Comparison of ENCODE assay signal across 1 cellular context in the genomic region with DNA sequence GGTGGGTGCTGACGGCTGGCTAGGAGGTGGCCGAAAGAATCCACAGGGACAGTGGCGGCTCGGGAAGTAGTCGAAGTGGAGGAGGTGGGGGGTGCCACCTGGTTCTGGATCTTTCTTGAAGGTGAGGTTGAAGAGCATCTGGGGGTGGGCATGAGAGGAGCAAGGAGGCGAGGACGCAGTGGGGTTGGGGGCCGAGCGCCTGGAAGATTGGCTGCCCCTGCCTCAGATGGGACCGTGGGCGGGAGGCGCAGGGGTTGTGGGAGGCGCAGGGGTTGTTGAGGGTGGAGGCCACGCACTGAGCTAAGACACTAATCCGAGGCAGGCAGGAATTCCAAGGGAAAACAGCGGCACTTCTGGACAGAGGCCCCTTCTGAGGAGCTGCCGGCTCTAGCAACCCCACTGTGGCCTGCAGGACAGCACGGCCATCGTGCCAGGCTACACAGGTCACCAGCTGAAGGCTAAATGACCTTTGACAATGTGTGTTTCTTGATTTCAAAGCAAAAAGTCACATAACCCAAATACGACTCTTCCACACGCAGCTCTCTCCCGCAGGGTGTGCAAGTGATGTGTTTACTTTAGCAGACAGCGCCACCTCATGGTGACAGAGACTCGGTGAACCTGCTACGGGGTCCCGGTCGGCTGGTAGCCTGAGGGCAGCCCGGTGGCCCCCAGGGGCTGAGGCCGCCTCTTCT.
A peak's percentile ranks its signal among the peaks of the same experiment; 100 is the strongest.
TF ChIP-seq lines count a peak whose summit lies in the region.

No MANE protein-coding gene starts in this region.

TF ChIP-seq in K562, 482 proteins besides CTCF, POLR2A, EP300 and RAD21 (continued from another document):
- TF ChIP-seq, protein P1, sequence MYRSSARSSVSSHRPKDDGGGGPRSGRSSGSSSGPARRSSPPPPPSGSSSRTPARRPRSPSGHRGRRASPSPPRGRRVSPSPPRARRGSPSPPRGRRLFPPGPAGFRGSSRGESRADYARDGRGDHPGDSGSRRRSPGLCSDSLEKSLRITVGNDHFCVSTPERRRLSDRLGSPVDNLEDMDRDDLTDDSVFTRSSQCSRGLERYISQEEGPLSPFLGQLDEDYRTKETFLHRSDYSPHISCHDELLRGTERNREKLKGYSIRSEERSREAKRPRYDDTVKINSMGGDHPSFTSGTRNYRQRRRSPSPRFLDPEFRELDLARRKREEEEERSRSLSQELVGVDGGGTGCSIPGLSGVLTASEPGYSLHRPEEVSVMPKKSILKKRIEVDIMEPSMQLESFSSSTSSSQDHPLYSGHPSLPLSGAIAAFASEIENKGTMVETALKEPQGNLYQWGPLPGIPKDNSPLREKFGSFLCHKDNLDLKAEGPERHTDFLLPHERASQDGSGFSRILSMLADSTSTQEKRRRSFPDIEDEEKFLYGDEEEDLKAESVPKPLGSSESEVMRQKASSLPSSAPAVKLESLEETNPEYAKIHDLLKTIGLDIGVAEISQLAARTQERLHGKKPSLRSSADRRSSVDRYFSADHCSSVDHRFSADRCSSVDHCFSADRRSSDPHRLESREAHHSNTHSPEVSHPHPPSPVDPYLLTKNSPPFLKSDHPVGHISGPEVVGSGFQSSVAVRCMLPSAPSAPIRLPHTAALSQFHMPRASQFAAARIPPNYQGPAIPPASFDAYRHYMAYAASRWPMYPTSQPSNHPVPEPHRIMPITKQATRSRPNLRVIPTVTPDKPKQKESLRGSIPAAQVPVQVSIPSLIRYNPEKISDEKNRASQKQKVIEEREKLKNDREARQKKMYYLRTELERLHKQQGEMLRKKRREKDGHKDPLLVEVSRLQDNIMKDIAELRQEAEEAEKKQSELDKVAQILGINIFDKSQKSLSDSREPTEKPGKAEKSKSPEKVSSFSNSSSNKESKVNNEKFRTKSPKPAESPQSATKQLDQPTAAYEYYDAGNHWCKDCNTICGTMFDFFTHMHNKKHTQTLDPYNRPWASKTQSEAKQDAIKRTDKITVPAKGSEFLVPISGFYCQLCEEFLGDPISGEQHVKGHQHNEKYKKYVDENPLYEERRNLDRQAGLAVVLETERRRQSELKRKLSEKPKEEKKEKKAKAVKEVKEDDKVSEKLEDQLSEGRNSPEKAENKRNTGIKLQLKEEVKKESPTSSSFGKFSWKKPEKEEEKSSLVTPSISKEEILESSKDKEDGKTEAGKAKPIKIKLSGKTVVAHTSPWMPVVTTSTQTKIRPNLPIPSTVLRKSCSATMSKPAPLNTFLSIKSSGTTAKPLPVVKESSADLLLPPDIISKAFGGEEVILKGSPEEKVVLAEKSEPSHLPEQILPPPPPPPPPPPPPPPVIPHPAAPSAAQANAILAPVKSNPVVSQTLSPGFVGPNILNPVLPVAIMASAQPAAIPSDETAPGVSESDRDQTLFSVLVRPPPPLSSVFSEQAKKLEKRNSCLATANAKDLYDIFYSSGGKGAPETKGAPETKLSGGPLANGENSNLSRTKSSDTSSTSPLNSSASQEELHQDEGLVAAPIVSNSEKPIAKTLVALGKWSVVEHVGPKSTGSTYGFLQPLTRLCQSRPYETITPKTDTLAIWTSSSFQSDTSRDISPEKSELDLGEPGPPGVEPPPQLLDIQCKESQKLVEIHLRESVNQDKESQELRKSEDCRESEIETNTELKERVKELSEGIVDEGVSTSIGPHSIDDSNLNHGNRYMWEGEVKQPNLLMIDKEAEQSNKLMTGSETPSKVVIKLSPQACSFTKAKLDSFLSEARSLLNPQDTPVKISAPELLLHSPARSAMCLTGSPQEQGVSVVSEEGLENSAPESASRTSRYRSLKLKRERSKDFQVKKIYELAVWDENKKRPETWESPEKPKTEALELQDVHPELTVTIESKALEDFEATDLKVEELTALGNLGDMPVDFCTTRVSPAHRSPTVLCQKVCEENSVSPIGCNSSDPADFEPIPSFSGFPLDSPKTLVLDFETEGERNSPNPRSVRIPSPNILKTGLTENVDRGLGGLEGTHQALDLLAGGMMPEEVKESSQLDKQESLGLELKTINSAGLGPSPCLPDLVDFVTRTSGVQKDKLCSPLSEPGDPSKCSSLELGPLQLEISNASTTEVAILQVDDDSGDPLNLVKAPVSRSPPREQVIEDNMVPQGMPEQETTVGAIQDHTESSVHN (IDR thresholded peaks at IDR 0.05; ENCODE audit: borderline replicate concordance in 1 of 2, low read depth in 1 of 2): no peak
- TF ChIP-seq FOXJ2 (tag; IDR thresholded peaks at IDR 0.05): no peak
- TF ChIP-seq EZH2 (IDR thresholded peaks at IDR 0.05; ENCODE audit: borderline replicate concordance, low read depth, low read length): no peak
- TF ChIP-seq MEF2D (tag; conservative IDR thresholded peaks at IDR 0.05; ENCODE audit: low read depth): no peak
- no peak for TF ChIP-seq BRF1 (IDR thresholded peaks at IDR 0.05; ENCODE audit: borderline replicate concordance, extremely low read depth, insufficient read length)
- TF ChIP-seq, protein P2, sequence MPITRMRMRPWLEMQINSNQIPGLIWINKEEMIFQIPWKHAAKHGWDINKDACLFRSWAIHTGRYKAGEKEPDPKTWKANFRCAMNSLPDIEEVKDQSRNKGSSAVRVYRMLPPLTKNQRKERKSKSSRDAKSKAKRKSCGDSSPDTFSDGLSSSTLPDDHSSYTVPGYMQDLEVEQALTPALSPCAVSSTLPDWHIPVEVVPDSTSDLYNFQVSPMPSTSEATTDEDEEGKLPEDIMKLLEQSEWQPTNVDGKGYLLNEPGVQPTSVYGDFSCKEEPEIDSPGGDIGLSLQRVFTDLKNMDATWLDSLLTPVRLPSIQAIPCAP (CRISPR knock-in tag; IDR thresholded peaks at IDR 0.05; ENCODE audit: borderline replicate concordance): no peak
- TF ChIP-seq ZNF785 (CRISPR knock-in tag; IDR thresholded peaks at IDR 0.05): no peak
- TF ChIP-seq HNRNPH1 (optimal IDR thresholded peaks at IDR 0.05; ENCODE audit: low read depth, low read length): no peak
- TF ChIP-seq, protein P3, sequence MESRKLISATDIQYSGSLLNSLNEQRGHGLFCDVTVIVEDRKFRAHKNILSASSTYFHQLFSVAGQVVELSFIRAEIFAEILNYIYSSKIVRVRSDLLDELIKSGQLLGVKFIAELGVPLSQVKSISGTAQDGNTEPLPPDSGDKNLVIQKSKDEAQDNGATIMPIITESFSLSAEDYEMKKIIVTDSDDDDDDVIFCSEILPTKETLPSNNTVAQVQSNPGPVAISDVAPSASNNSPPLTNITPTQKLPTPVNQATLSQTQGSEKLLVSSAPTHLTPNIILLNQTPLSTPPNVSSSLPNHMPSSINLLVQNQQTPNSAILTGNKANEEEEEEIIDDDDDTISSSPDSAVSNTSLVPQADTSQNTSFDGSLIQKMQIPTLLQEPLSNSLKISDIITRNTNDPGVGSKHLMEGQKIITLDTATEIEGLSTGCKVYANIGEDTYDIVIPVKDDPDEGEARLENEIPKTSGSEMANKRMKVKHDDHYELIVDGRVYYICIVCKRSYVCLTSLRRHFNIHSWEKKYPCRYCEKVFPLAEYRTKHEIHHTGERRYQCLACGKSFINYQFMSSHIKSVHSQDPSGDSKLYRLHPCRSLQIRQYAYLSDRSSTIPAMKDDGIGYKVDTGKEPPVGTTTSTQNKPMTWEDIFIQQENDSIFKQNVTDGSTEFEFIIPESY (CRISPR knock-in tag; IDR thresholded peaks at IDR 0.05): peak; percentile 39; the same call in 1 of the 2 replicates
- TF ChIP-seq, protein P4, sequence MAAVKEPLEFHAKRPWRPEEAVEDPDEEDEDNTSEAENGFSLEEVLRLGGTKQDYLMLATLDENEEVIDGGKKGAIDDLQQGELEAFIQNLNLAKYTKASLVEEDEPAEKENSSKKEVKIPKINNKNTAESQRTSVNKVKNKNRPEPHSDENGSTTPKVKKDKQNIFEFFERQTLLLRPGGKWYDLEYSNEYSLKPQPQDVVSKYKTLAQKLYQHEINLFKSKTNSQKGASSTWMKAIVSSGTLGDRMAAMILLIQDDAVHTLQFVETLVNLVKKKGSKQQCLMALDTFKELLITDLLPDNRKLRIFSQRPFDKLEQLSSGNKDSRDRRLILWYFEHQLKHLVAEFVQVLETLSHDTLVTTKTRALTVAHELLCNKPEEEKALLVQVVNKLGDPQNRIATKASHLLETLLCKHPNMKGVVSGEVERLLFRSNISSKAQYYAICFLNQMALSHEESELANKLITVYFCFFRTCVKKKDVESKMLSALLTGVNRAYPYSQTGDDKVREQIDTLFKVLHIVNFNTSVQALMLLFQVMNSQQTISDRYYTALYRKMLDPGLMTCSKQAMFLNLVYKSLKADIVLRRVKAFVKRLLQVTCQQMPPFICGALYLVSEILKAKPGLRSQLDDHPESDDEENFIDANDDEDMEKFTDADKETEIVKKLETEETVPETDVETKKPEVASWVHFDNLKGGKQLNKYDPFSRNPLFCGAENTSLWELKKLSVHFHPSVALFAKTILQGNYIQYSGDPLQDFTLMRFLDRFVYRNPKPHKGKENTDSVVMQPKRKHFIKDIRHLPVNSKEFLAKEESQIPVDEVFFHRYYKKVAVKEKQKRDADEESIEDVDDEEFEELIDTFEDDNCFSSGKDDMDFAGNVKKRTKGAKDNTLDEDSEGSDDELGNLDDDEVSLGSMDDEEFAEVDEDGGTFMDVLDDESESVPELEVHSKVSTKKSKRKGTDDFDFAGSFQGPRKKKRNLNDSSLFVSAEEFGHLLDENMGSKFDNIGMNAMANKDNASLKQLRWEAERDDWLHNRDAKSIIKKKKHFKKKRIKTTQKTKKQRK (IDR thresholded peaks at IDR 0.05; ENCODE audit: borderline replicate concordance, low read depth, low read length): no peak
- no peak for TF ChIP-seq RFX5 (IDR thresholded peaks at IDR 0.05; ENCODE audit: low read depth, low read length)
- TF ChIP-seq RBM25 (IDR thresholded peaks at IDR 0.05; ENCODE audit: low read depth, low read length, severe bottlenecking): no peak
- TF ChIP-seq, protein P5, sequence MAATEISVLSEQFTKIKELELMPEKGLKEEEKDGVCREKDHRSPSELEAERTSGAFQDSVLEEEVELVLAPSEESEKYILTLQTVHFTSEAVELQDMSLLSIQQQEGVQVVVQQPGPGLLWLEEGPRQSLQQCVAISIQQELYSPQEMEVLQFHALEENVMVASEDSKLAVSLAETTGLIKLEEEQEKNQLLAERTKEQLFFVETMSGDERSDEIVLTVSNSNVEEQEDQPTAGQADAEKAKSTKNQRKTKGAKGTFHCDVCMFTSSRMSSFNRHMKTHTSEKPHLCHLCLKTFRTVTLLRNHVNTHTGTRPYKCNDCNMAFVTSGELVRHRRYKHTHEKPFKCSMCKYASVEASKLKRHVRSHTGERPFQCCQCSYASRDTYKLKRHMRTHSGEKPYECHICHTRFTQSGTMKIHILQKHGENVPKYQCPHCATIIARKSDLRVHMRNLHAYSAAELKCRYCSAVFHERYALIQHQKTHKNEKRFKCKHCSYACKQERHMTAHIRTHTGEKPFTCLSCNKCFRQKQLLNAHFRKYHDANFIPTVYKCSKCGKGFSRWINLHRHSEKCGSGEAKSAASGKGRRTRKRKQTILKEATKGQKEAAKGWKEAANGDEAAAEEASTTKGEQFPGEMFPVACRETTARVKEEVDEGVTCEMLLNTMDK (IDR thresholded peaks at IDR 0.05; ENCODE audit: borderline replicate concordance, insufficient read depth, low read depth, low read length, poor library complexity, severe bottlenecking): peak; percentile 17
- TF ChIP-seq RFX1 (IDR thresholded peaks at IDR 0.05): no peak
- no peak for TF ChIP-seq MCM2 (IDR thresholded peaks at IDR 0.05; ENCODE audit: low read depth)
- no peak for TF ChIP-seq SP2 (IDR thresholded peaks at IDR 0.05; ENCODE audit: extremely low read depth, low read depth, low read length, poor library complexity, severe bottlenecking)
- no peak for TF ChIP-seq SUPT5H (IDR thresholded peaks at IDR 0.05)
- no peak for TF ChIP-seq ZNF583 (CRISPR knock-in tag; IDR thresholded peaks at IDR 0.05)
- no peak for TF ChIP-seq CBX3 (IDR thresholded peaks at IDR 0.05; ENCODE audit: borderline replicate concordance in 1 of 2, low read length in 2 of 2)
- TF ChIP-seq, protein P6, sequence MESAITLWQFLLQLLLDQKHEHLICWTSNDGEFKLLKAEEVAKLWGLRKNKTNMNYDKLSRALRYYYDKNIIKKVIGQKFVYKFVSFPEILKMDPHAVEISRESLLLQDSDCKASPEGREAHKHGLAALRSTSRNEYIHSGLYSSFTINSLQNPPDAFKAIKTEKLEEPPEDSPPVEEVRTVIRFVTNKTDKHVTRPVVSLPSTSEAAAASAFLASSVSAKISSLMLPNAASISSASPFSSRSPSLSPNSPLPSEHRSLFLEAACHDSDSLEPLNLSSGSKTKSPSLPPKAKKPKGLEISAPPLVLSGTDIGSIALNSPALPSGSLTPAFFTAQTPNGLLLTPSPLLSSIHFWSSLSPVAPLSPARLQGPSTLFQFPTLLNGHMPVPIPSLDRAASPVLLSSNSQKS (CRISPR knock-in tag; IDR thresholded peaks at IDR 0.05): no peak
- no peak for TF ChIP-seq SAFB2 (IDR thresholded peaks at IDR 0.05; ENCODE audit: borderline replicate concordance, low read depth, low read length, severe bottlenecking)
- TF ChIP-seq ZNF253 (CRISPR knock-in tag; conservative IDR thresholded peaks at IDR 0.05): no peak
- peak; percentile 47 for TF ChIP-seq CREM (IDR thresholded peaks at IDR 0.05; ENCODE audit: low read depth)
